8 cellular contexts compared by ENCODE assay signal in the genomic region with DNA sequence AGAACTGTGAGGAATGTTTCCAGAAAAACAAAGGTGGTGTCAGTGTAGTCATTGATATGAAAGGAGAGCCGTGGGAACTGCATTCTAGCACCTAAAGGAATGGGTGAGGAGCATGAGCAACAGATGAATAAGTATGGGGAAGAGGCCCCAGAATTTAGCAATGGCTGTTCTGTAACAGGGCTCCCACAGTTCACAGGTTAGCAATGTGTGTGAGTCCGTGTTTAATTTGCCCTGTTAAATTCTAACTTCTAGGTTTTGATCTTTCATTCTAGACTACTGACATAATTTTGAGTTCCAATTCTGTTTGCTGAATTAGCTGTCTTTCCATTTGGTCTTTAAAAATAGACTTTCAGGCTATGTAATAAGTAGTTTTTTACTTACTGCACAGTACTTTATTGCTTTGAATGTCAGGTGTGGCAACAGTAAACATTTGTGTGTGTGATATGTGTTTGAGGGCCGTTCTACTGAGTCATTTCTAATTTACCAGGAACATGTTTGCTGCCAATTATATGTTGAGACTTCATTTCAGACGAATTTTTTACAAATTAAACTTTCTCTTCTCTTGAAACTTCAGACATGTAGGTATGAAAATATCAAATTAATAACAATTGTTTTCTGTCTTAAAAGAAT. TPM values are rescaled to one million over a fixed set of nuclear protein-coding genes. Genes with fewer than 3 reads are reported as not detected.
DNase-seq lines count a peak whose midpoint lies in the region; ATAC-seq, FAIRE-seq and TF ChIP-seq lines count a peak whose summit lies in the region.

No MANE protein-coding gene starts in this region.

- no peak for TF ChIP-seq CTCF in AG10803 (conservative IDR thresholded peaks at IDR 0.05; ENCODE audit: low read length)
- no peak for TF ChIP-seq CTCF in RWPE1 (conservative IDR thresholded peaks at IDR 0.05; ENCODE audit: low read depth)
- TF ChIP-seq CTCF in esophagus muscularis mucosa (IDR thresholded peaks at IDR 0.05) = no peak
- no peak for TF ChIP-seq CTCF in kidney (IDR thresholded peaks at IDR 0.05; ENCODE audit: borderline replicate concordance, extremely low read depth, insufficient read depth)

- FAIRE-seq in kidney (lab: Jason Lieb, UNC) = no peak

- no peak overlapping the region for H3K9ac ChIP-seq in kidney (ENCODE audit: low read length in 2 of 2)

- peaks cover 0 to 6% (median 1%) of the 10 kb centered on the region in 4 donors for H3K36me3 ChIP-seq in esophagus muscularis mucosa
- no peaks in the 10 kb centered on the region for H3K36me3 ChIP-seq in kidney (ENCODE audit: control insufficient read depth in 1 of 2, insufficient read depth in 2 of 2, low read length in 2 of 2)

- CTCF ChIA-PET in RWPE1 (lab: Yijun Ruan, JAX) = interaction anchor here (0.6 kb wide), 1 partner anchor 129 kb away, joined by 6 read pairs; no protein-coding TSS in a partner anchor

- H3K9me3 ChIP-seq in esophagus muscularis mucosa (no peaks in the 10 kb centered on the region), kidney (ENCODE audit: control insufficient read depth in 1 of 2, low read length in 2 of 2) (no peaks in the 10 kb centered on the region)

- ATAC-seq in GM21529 (IDR thresholded peaks at IDR 0.05; ENCODE audit: unreplicated experiment) = peak; percentile 33

- no peak overlapping the region for H3K27ac ChIP-seq in RWPE1
- H3K27ac ChIP-seq in esophagus muscularis mucosa (replicated peaks in 1 of 4) = no peak overlapping the region
- H3K27ac ChIP-seq in kidney (ENCODE audit: low read depth in 2 of 2, low read length in 2 of 2) = no peak overlapping the region

- intact Hi-C loops in esophagus muscularis mucosa (cut with DNase I) = no loop called here
- intact Hi-C loops in kidney (cut with DNase I) = no loop called here

- peak; percentile 34 for DNase-seq in AG10803 (ENCODE audit: low read depth)
- DNase-seq in RWPE1 (ENCODE audit: low spot score) = peak; percentile 72
- DNase-seq in glomerular visceral epithelial cell (ENCODE audit: extremely low spot score) = peak; percentile 63
- DNase-seq in NCI-H1436 treated with DMSO at 0.1 percent for 48 hours (lab: John Stamatoyannopoulos, UW) = no peak
- DNase-seq in esophagus muscularis mucosa (ENCODE audit: extremely low spot score) = no peak
- DNase-seq in kidney = no peak
- no peak for DNase-seq in nucleus accumbens (lab: John Stamatoyannopoulos, UW)

- H3K4me3 ChIP-seq in AG10803 (ENCODE audit: low read length) = no peak overlapping the region
- H3K4me3 ChIP-seq in esophagus muscularis mucosa = no peak overlapping the region
- H3K4me3 ChIP-seq in kidney (ENCODE audit: low read length in 2 of 2) = no peak overlapping the region

- no peak for TF ChIP-seq POLR2A in esophagus muscularis mucosa (IDR thresholded peaks at IDR 0.05; ENCODE audit: low read depth)

- TF ChIP-seq EP300 in esophagus muscularis mucosa (IDR thresholded peaks at IDR 0.05) = no peak

- H3K4me1 ChIP-seq in esophagus muscularis mucosa (peaks cover 0 to 12% (median 1%) of the 10 kb centered on the region in 4 donors), kidney (ENCODE audit: control insufficient read depth in 1 of 2, insufficient read depth in 1 of 2, low read depth in 1 of 2, low read length in 2 of 2) (peaks cover 0 to 2% of the 10 kb centered on the region in 2 donors)

- no peaks in the 10 kb centered on the region for H3K27me3 ChIP-seq in esophagus muscularis mucosa

- POLR2A ChIA-PET in RWPE1 (lab: Yijun Ruan, JAX; ENCODE audit: low non-redundant PET) = no interaction called here

- WGBS in esophagus muscularis mucosa = 67% methylated on average over 4 of the region's 4 CpGs

RNA-seq across cellular contexts. Expression of a gene that starts 8.8 kb away (rescaled TPM):
- total RNA-seq in esophagus muscularis mucosa (10 to 100 TPM; 19.5 to 33.3 (median 24.6) TPM), kidney (15.5 TPM)
- 12.8 TPM for polyA plus RNA-seq in kidney (ENCODE audit: insufficient read depth, low read depth, low replicate concordance)

Comparison
In these comparisons a context has a peak if more than half of its experiments do, and no peak if none do; other contexts are left out.
1. DNase-seq: peak in AG10803 (single experiment), RWPE1 (single experiment) and glomerular visceral epithelial cell (single experiment); none in NCI-H1436 treated with DMSO at 0.1 percent for 48 hours (single experiment), esophagus muscularis mucosa (single experiment), kidney (single experiment) and nucleus accumbens (0 of 56).